21 cellular contexts compared by ENCODE assay signal in genomic region chr4:172173206-172173605, GRCh38.
"Had no signal": no experiment of that assay in that cellular context is flagged by ENCODE, and none has a peak within 500 bp of the region (broad histone marks: within the 10 kb centered on the region; RNA-seq: fewer than 3 reads in every experiment).

No MANE protein-coding gene starts in this region.

- H3K27me3 ChIP-seq: pancreas, thyroid gland, upper lobe of right lung had no signal

- H3K9me3 ChIP-seq: pancreas, psoas muscle, thyroid gland, upper lobe of right lung had no signal

- H3K27ac ChIP-seq: pancreas, psoas muscle, thyroid gland, upper lobe of right lung had no signal

- H3K4me3 Mint-ChIP-seq: activated CD4-positive, alpha-beta memory T cell treated with anti-CD3 and anti-CD28 coated beads, Interleukin-2, amount 10 ng/mL, durations not matched to agents 7 days and 5 days; activated CD4-positive, alpha-beta T cell treated with anti-CD3 and anti-CD28 coated beads, Interleukin-2, amount 10 ng/mL, durations not matched to agents 24 days and 14 days; activated naive CD4-positive, alpha-beta T cell treated with anti-CD3 and anti-CD28 coated beads for 36 hours; activated naive CD8-positive, alpha-beta T cell treated with anti-CD3 and anti-CD28 coated beads, Interleukin-2, amount 10 ng/mL, durations not matched to agents 7 days and 5 days; activated T-cell treated with anti-CD3 and anti-CD28 coated beads, Interleukin-2, amount 50 U/mL, for 72 hours; nephron; stimulated activated naive CD8-positive, alpha-beta T cell treated with anti-CD3 and anti-CD28 coated beads, Interleukin-15, Interleukin-2, amounts not matched to agents 100 ng/mL and 50 ng/mL, for 24 hours; T-helper 17 cell had no signal

- H3K27ac Mint-ChIP-seq: activated CD4-positive, alpha-beta memory T cell treated with anti-CD3 and anti-CD28 coated beads, Interleukin-2, amount 10 ng/mL, durations not matched to agents 7 days and 5 days; activated CD4-positive, alpha-beta T cell treated with anti-CD3 and anti-CD28 coated beads, Interleukin-2, amount 10 ng/mL, durations not matched to agents 24 days and 14 days; activated naive CD4-positive, alpha-beta T cell treated with anti-CD3 and anti-CD28 coated beads for 36 hours; activated naive CD8-positive, alpha-beta T cell treated with anti-CD3 and anti-CD28 coated beads, Interleukin-2, amount 10 ng/mL, durations not matched to agents 7 days and 5 days; activated T-cell treated with anti-CD3 and anti-CD28 coated beads, Interleukin-2, amount 50 U/mL, for 72 hours; nephron; stimulated activated naive CD8-positive, alpha-beta T cell treated with anti-CD3 and anti-CD28 coated beads, Interleukin-15, Interleukin-2, amounts not matched to agents 100 ng/mL and 50 ng/mL, for 24 hours; T-helper 17 cell had no signal

- H3K9me3 Mint-ChIP-seq: activated CD4-positive, alpha-beta T cell treated with anti-CD3 and anti-CD28 coated beads, Interleukin-2, amount 10 ng/mL, durations not matched to agents 24 days and 14 days; nephron had no signal

- H3K27me3 Mint-ChIP-seq: activated CD4-positive, alpha-beta memory T cell treated with anti-CD3 and anti-CD28 coated beads, Interleukin-2, amount 10 ng/mL, durations not matched to agents 7 days and 5 days; activated CD4-positive, alpha-beta T cell treated with anti-CD3 and anti-CD28 coated beads, Interleukin-2, amount 10 ng/mL, durations not matched to agents 24 days and 14 days; activated naive CD8-positive, alpha-beta T cell treated with anti-CD3 and anti-CD28 coated beads, Interleukin-2, amount 10 ng/mL, durations not matched to agents 7 days and 5 days; stimulated activated naive CD8-positive, alpha-beta T cell treated with anti-CD3 and anti-CD28 coated beads, Interleukin-15, Interleukin-2, amounts not matched to agents 100 ng/mL and 50 ng/mL, for 24 hours; T-helper 17 cell had no signal

- H3K4me1 Mint-ChIP-seq: activated CD4-positive, alpha-beta memory T cell treated with anti-CD3 and anti-CD28 coated beads, Interleukin-2, amount 10 ng/mL, durations not matched to agents 7 days and 5 days; activated CD4-positive, alpha-beta T cell treated with anti-CD3 and anti-CD28 coated beads, Interleukin-2, amount 10 ng/mL, durations not matched to agents 24 days and 14 days; activated naive CD8-positive, alpha-beta T cell treated with anti-CD3 and anti-CD28 coated beads, Interleukin-2, amount 10 ng/mL, durations not matched to agents 7 days and 5 days; nephron; T-helper 17 cell had no signal

- H3K36me3 Mint-ChIP-seq: activated naive CD8-positive, alpha-beta T cell treated with anti-CD3 and anti-CD28 coated beads, Interleukin-2, amount 10 ng/mL, durations not matched to agents 7 days and 5 days had no signal

- H3K4me1 ChIP-seq: pancreas, psoas muscle, thyroid gland, upper lobe of right lung had no signal

- H3K4me3 ChIP-seq: pancreas, psoas muscle, thyroid gland, upper lobe of right lung had no signal

- H3K36me3 ChIP-seq: pancreas, thyroid gland, upper lobe of right lung had no signal

- DNase-seq: activated CD4-positive, alpha-beta memory T cell treated with anti-CD3 and anti-CD28 coated beads, Interleukin-2, amount 10 ng/mL, durations not matched to agents 7 days and 5 days; activated CD4-positive, alpha-beta T cell treated with anti-CD3 and anti-CD28 coated beads, Interleukin-2, amount 10 ng/mL, durations not matched to agents 24 days and 14 days; activated effector memory CD4-positive, alpha-beta T cell treated with Interleukin-2 at 50 U/mL for 16 hours; activated naive CD4-positive, alpha-beta T cell treated with anti-CD3 and anti-CD28 coated beads for 36 hours; activated naive CD8-positive, alpha-beta T cell treated with anti-CD3 and anti-CD28 coated beads, Interleukin-2, amount 10 ng/mL, durations not matched to agents 7 days and 5 days; activated T-cell treated with anti-CD3 and anti-CD28 coated beads, Interleukin-2, amount 50 U/mL, for 72 hours; cortex of kidney; foreskin melanocyte; hippocampal formation; islet precursor cell; left cardiac atrium; pancreas; psoas muscle; right cardiac atrium; stimulated activated CD4-positive, alpha-beta T cell treated with anti-CD3 and anti-CD28 coated beads, Interleukin-12 subunit alpha, Interleukin-12 subunit beta, amount 100 ng/mL, for 4 hours; substantia nigra; T-helper 17 cell; thyroid gland; upper lobe of right lung had no signal

- ATAC-seq: activated T-cell treated with anti-CD3 and anti-CD28 coated beads, Interleukin-2, amount 50 U/mL, for 72 hours; left cardiac atrium; pancreas; psoas muscle; right cardiac atrium; T-helper 17 cell; upper lobe of right lung had no signal
